In genomic region chr9:91930475-91930874, GRCh38 we compare ENCODE assay signal across 25 cellular contexts. TPM values are rescaled to one million over a fixed set of nuclear protein-coding genes. Genes with fewer than 3 reads are reported as not detected.
DNase-seq lines count a peak whose midpoint lies in the region; ATAC-seq and TF ChIP-seq lines count a peak whose summit lies in the region.
"Had no signal": no experiment of that assay in that cellular context is flagged by ENCODE, and none has a peak within 500 bp of the region (broad histone marks: within the 10 kb centered on the region; RNA-seq: fewer than 3 reads in every experiment).

No MANE protein-coding gene starts in this region.

- H3F3A ChIP-seq in GM23248 (ENCODE audit: insufficient read depth) = peaks cover 7% of the 10 kb centered on the region; the same call in 1 of the 2 replicates

- peaks cover 2% of the 10 kb centered on the region for H3K36me3 Mint-ChIP-seq in CD8-positive, alpha-beta T cell
- H3K36me3 Mint-ChIP-seq: activated naive CD8-positive, alpha-beta T cell treated with anti-CD3 and anti-CD28 coated beads for 36 hours; CD4-positive, CD25-positive, alpha-beta regulatory T cell had no signal

- H3K9me2 ChIP-seq in GM23248 (ENCODE audit: insufficient read depth) = no peaks in the 10 kb centered on the region

- H3K4me3 Mint-ChIP-seq in CD8-positive, alpha-beta T cell = no peak overlapping the region
- H3K4me3 Mint-ChIP-seq: activated B cell treated with CpG ODN at 0.5 μM for 24 hours; activated naive CD8-positive, alpha-beta T cell treated with anti-CD3 and anti-CD28 coated beads for 36 hours; CD4-positive, CD25-positive, alpha-beta regulatory T cell; mesothelial cell of epicardium; naive thymus-derived CD8-positive, alpha-beta T cell; stimulated activated naive CD8-positive, alpha-beta T cell treated with anti-CD3 and anti-CD28 coated beads, Interleukin-15, Interleukin-2, amounts not matched to agents 100 ng/mL and 50 ng/mL, for 24 hours had no signal

- no peaks in the 10 kb centered on the region for H4K20me1 ChIP-seq in GM23248 (ENCODE audit: insufficient read depth)

- peaks cover 5% of the 10 kb centered on the region for H3K9me3 ChIP-seq in GM23248 (ENCODE audit: low read depth)
- H3K9me3 ChIP-seq in lower lobe of right lung = peaks cover 25% of the 10 kb centered on the region
- H3K9me3 ChIP-seq in CD8-positive, alpha-beta T cell (ENCODE audit: low read length) = peaks cover 12% of the 10 kb centered on the region

- no peak overlapping the region for H3K9ac ChIP-seq in GM23248

- no peaks in the 10 kb centered on the region for H3K4me1 Mint-ChIP-seq in CD8-positive, alpha-beta T cell (ENCODE audit: low read depth)
- H3K4me1 Mint-ChIP-seq: activated B cell treated with CpG ODN at 0.5 μM for 24 hours had no signal

- H3K4me1 ChIP-seq in GM23248 (ENCODE audit: insufficient read depth) (no peaks in the 10 kb centered on the region), lower lobe of right lung (no peaks in the 10 kb centered on the region)
- H3K4me1 ChIP-seq in CD8-positive, alpha-beta T cell (ENCODE audit: insufficient read depth, low read length) = no peaks in the 10 kb centered on the region

- CTCF ChIA-PET in CD8-positive, alpha-beta T cell (lab: Charles Lee) = no interaction called here

- in situ Hi-C loops in GM23248 (cut with MboI) = no loop called here
- in situ Hi-C loops in brain microvascular endothelial cell (cut with HindIII; ENCODE audit: low pct_ligation_motif_present, low sequenced_read_pairs) = no loop called here

- 52 to 54% methylated on average over 3 of the region's 3 CpGs for WGBS in GM23248 (ENCODE audit: low coverage in 1 of 2, low lambda C conversion rate in 2 of 2, missing lambda C conversion rate in 2 of 2), 2 experiments

- no peak overlapping the region for H3K27ac Mint-ChIP-seq in CD8-positive, alpha-beta T cell
- H3K27ac Mint-ChIP-seq: activated B cell treated with CpG ODN at 0.5 μM for 24 hours; activated naive CD8-positive, alpha-beta T cell treated with anti-CD3 and anti-CD28 coated beads for 36 hours; CD4-positive, CD25-positive, alpha-beta regulatory T cell; mesothelial cell of epicardium; naive thymus-derived CD8-positive, alpha-beta T cell; stimulated activated naive CD8-positive, alpha-beta T cell treated with anti-CD3 and anti-CD28 coated beads, Interleukin-15, Interleukin-2, amounts not matched to agents 100 ng/mL and 50 ng/mL, for 24 hours had no signal

- TF ChIP-seq CTCF in NB4 (IDR thresholded peaks at IDR 0.05; ENCODE audit: low read depth, low read length) (no peak), brain microvascular endothelial cell (IDR thresholded peaks at IDR 0.05; ENCODE audit: low read depth, low read length, missing control alignments) (no peak), fibroblast of pulmonary artery (IDR thresholded peaks at IDR 0.05; ENCODE audit: low read length, missing control alignments) (no peak), lower lobe of right lung (IDR thresholded peaks at IDR 0.05) (no peak)
- TF ChIP-seq CTCF in CD8-positive, alpha-beta T cell (IDR thresholded peaks at IDR 0.05) = no peak

- H3K27me3 Mint-ChIP-seq in CD8-positive, alpha-beta T cell (ENCODE audit: low read depth) = peaks cover under 1% of the 10 kb centered on the region

- DNase-seq in GM23248 = peak; percentile 37
- peak; percentile 29 for DNase-seq in NB4 (ENCODE audit: low read depth)
- peak; percentile 9 for DNase-seq in brain microvascular endothelial cell
- peak; percentile 38 for DNase-seq in fibroblast of pulmonary artery (ENCODE audit: low read depth)
- no peak for DNase-seq in AG20443 (ENCODE audit: low spot score)
- DNase-seq in lower lobe of right lung = no peak
- DNase-seq in CD8-positive, alpha-beta T cell = no peak
- DNase-seq: activated B cell treated with CpG ODN at 0.5 μM for 24 hours; activated CD4-positive, alpha-beta T cell treated with anti-CD3 and anti-CD28 coated beads, Interleukin-2, amount 50 U/mL, for 48 hours; activated CD8-positive, alpha-beta memory T cell treated with anti-CD3 and anti-CD28 coated beads, Interleukin-2, amount 50 U/mL, for 48 hours; activated naive CD8-positive, alpha-beta T cell treated with anti-CD3 and anti-CD28 coated beads for 36 hours; CD4-positive, CD25-positive, alpha-beta regulatory T cell; dorsolateral prefrontal cortex; kidney glomerular epithelial cell; naive thymus-derived CD8-positive, alpha-beta T cell; NCI-H1417 treated with DMSO at 0.1 percent for 48 hours; NCI-H526; stimulated activated CD4-positive, alpha-beta T cell treated with anti-CD3 and anti-CD28 coated beads, Interleukin-4, amount 100 ng/mL, for 24 hours; T1000; thyroid gland had no signal

- H3K27ac ChIP-seq in GM23248 = no peak overlapping the region
- no peak overlapping the region for H3K27ac ChIP-seq in brain microvascular endothelial cell
- no peak overlapping the region for H3K27ac ChIP-seq in lower lobe of right lung
- H3K27ac ChIP-seq in CD8-positive, alpha-beta T cell (ENCODE audit: low read depth, low read length) = no peak overlapping the region
- H3K27ac ChIP-seq: dorsolateral prefrontal cortex, HL-60, thyroid gland had no signal

- H3K4me3 ChIP-seq in GM23248 (no peak overlapping the region), NB4 (ENCODE audit: low read depth, low read length) (no peak overlapping the region), brain microvascular endothelial cell (ENCODE audit: low read depth, low read length) (no peak overlapping the region), fibroblast of pulmonary artery (replicated peaks; ENCODE audit: low read depth, low read length) (no peak overlapping the region), lower lobe of right lung (no peak overlapping the region)
- no peak overlapping the region for H3K4me3 ChIP-seq in CD8-positive, alpha-beta T cell (ENCODE audit: low read depth, low read length)
- H3K4me3 ChIP-seq: dorsolateral prefrontal cortex, thyroid gland had no signal

- POLR2A ChIA-PET in CD8-positive, alpha-beta T cell (lab: Charles Lee) = interaction anchor here (0.6 kb wide), 1 partner anchor 16 kb away, joined by 3 read pairs; no protein-coding TSS in a partner anchor

- no peak for TF ChIP-seq POLR2A in NB4 (IDR thresholded peaks at IDR 0.05; ENCODE audit: extremely low read depth, insufficient read length)

- H2AFZ ChIP-seq in GM23248 = no peak overlapping the region

- H3K9me3 Mint-ChIP-seq in CD8-positive, alpha-beta T cell = peaks cover 24% of the 10 kb centered on the region

- peaks cover 33% of the 10 kb centered on the region for H3K79me2 ChIP-seq in GM23248 (ENCODE audit: insufficient read depth)

- intact Hi-C loops in lower lobe of right lung (cut with DNase I) = no loop called here
- intact Hi-C loops in CD8-positive, alpha-beta T cell (cut with DNase I, micrococcal nuclease) = no loop called here

- no peak overlapping the region for H3K4me2 ChIP-seq in GM23248 (ENCODE audit: unreplicated experiment)

- H3K27me3 ChIP-seq in GM23248 (replicated peaks; ENCODE audit: insufficient read depth) (no peaks in the 10 kb centered on the region), brain microvascular endothelial cell (replicated peaks) (no peaks in the 10 kb centered on the region), lower lobe of right lung (ENCODE audit: low read depth) (no peaks in the 10 kb centered on the region)
- H3K27me3 ChIP-seq in CD8-positive, alpha-beta T cell (ENCODE audit: insufficient read depth, low read length) = no peaks in the 10 kb centered on the region
- H3K27me3 ChIP-seq: dorsolateral prefrontal cortex, thyroid gland had no signal

- no peaks in the 10 kb centered on the region for H3K36me3 ChIP-seq in GM23248 (ENCODE audit: low read depth)
- no peaks in the 10 kb centered on the region for H3K36me3 ChIP-seq in brain microvascular endothelial cell (replicated peaks)
- no peaks in the 10 kb centered on the region for H3K36me3 ChIP-seq in lower lobe of right lung
- no peaks in the 10 kb centered on the region for H3K36me3 ChIP-seq in CD8-positive, alpha-beta T cell (ENCODE audit: insufficient read depth, low read length)
- H3K36me3 ChIP-seq: thyroid gland had no signal

- no peak for ATAC-seq in lower lobe of right lung
- no peak for ATAC-seq in HG02938 (IDR thresholded peaks at IDR 0.05; ENCODE audit: unreplicated experiment)
- no peak for ATAC-seq in CD8-positive, alpha-beta T cell
- ATAC-seq: esophagus mucosa; naive thymus-derived CD8-positive, alpha-beta T cell had no signal

RNA-seq across cellular contexts. Expression of gene ROR2, which starts 19.6 kb away (rescaled TPM):
- total RNA-seq in GM23248 (2014; rRNA removed; shearing (Covaris generic)) = 8.2 and 12.9 TPM in 2 replicates
- polyA plus RNA-seq in GM23248 (2016; fragmentation: Nextera tagmentation; extraction: Ambion mirVana) = 7.1 and 7.7 TPM in 2 replicates
- 3.8 TPM for total RNA-seq in lower lobe of right lung
- under 1 TPM; 0.19 to 0.43 TPM for total RNA-seq in CD8-positive, alpha-beta T cell
- total RNA-seq: activated B cell treated with CpG ODN at 0.5 μM for 24 hours; activated naive CD8-positive, alpha-beta T cell treated with anti-CD3 and anti-CD28 coated beads for 36 hours; naive thymus-derived CD8-positive, alpha-beta T cell had no signal
- polyA plus RNA-seq: CD4-positive, CD25-positive, alpha-beta regulatory T cell; naive thymus-derived CD8-positive, alpha-beta T cell had no signal

Comparison
In these comparisons a context has a peak if more than half of its experiments do, and no peak if none do; other contexts are left out.
1. DNase-seq: peak in GM23248 (single experiment), NB4 (single experiment), brain microvascular endothelial cell (single experiment) and fibroblast of pulmonary artery (single experiment); none in AG20443 (single experiment), lower lobe of right lung (single experiment) and CD8-positive, alpha-beta T cell (0 of 7).